13 cellular contexts compared by ENCODE assay signal in the genomic region with DNA sequence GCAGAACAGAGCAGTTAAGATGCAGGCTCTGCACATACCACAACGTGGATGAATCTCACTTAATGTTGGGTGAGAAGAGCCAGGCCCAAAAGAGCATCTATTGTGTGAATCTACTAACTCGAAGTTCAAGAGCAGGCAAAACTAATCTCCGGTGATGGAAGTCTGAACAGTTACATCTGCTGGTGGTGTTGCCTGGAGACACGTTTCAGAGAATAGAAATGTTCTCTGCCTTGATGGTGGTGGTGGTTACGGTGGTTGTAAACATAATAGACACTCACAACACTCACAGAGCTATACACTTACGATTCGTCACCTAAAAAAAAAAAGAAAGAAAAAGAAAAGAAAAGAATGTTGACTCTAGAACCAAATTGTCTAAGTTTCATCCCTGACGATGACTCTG.
A peak's percentile ranks its signal among the peaks of the same experiment; 100 is the strongest.
DNase-seq lines count a peak whose midpoint lies in the region; ATAC-seq and TF ChIP-seq lines count a peak whose summit lies in the region.
"Had no signal": no experiment of that assay in that cellular context is flagged by ENCODE, and none has a peak within 500 bp of the region (broad histone marks: within the 10 kb centered on the region; RNA-seq: fewer than 3 reads in every experiment).

No MANE protein-coding gene starts in this region.

- H3K27me3 ChIP-seq in upper lobe of left lung (no peaks in the 10 kb centered on the region), ovary (no peaks in the 10 kb centered on the region)
- H3K27me3 ChIP-seq: uterus had no signal

- H3K27me3 Mint-ChIP-seq in activated naive CD4-positive, alpha-beta T cell treated with anti-CD3 and anti-CD28 coated beads, Interleukin-2, amount 10 ng/mL, durations not matched to agents 7 days and 5 days = peaks cover 20% of the 10 kb centered on the region
- H3K27me3 Mint-ChIP-seq in activated naive CD8-positive, alpha-beta T cell treated with anti-CD3 and anti-CD28 coated beads for 36 hours = no peaks in the 10 kb centered on the region

- H3K27ac ChIP-seq in upper lobe of left lung (peak overlapping the region; percentile 52 to 82 (median 68)), ovary (no peak overlapping the region)
- H3K27ac ChIP-seq: uterus had no signal

- peaks cover 15% of the 10 kb centered on the region for H3K36me3 Mint-ChIP-seq in activated naive CD4-positive, alpha-beta T cell treated with anti-CD3 and anti-CD28 coated beads, Interleukin-2, amount 10 ng/mL, durations not matched to agents 7 days and 5 days
- peaks cover 26% of the 10 kb centered on the region for H3K36me3 Mint-ChIP-seq in activated naive CD8-positive, alpha-beta T cell treated with anti-CD3 and anti-CD28 coated beads for 36 hours

- TF ChIP-seq EP300 in upper lobe of left lung (IDR thresholded peaks at IDR 0.05) = no peak
- TF ChIP-seq EP300 in ovary (IDR thresholded peaks at IDR 0.05) = no peak

- 64 to 75% methylated on average over 7 to 8 of the region's 8 CpGs for WGBS in upper lobe of left lung, 2 donors
- 62 to 66% (median 66%) methylated on average over 8 of the region's 8 CpGs for WGBS in ovary, 3 donors

- DNase-seq in activated naive CD4-positive, alpha-beta T cell treated with anti-CD3 and anti-CD28 coated beads, Interleukin-2, amount 10 ng/mL, durations not matched to agents 7 days and 5 days = peak; percentile 34
- no peak for DNase-seq in activated naive CD4-positive, alpha-beta T cell treated with Interleukin-2 at 50 U/mL for 16 hours
- no peak for DNase-seq in activated naive CD8-positive, alpha-beta T cell treated with anti-CD3 and anti-CD28 coated beads for 36 hours
- no peak for DNase-seq in upper lobe of left lung
- no peak for DNase-seq in erythroblast (lab: John Stamatoyannopoulos, UW)
- DNase-seq in ovary = no peak
- DNase-seq: glutamatergic neuron; H7; PC-3; stimulated activated CD4-positive, alpha-beta T cell treated with anti-CD3 and anti-CD28 coated beads, Interleukin-12 subunit alpha, Interleukin-12 subunit beta, amount 100 ng/mL, for 4 hours; uterus had no signal

- no peak overlapping the region for H3K4me3 Mint-ChIP-seq in activated naive CD4-positive, alpha-beta T cell treated with anti-CD3 and anti-CD28 coated beads, Interleukin-2, amount 10 ng/mL, durations not matched to agents 7 days and 5 days
- H3K4me3 Mint-ChIP-seq in activated naive CD8-positive, alpha-beta T cell treated with anti-CD3 and anti-CD28 coated beads for 36 hours = peak overlapping the region; percentile 32

- H3K36me3 ChIP-seq in upper lobe of left lung = no peaks in the 10 kb centered on the region
- no peaks in the 10 kb centered on the region for H3K36me3 ChIP-seq in ovary
- H3K36me3 ChIP-seq: uterus had no signal

- H3K9me3 ChIP-seq in upper lobe of left lung (no peaks in the 10 kb centered on the region), ovary (no peaks in the 10 kb centered on the region)
- H3K9me3 ChIP-seq: uterus had no signal

- TF ChIP-seq CTCF in upper lobe of left lung (IDR thresholded peaks at IDR 0.05) (no peak), ovary (IDR thresholded peaks at IDR 0.05) (no peak)

- no peak for TF ChIP-seq POLR2A in upper lobe of left lung (IDR thresholded peaks at IDR 0.05)
- TF ChIP-seq POLR2A in erythroblast (IDR thresholded peaks at IDR 0.05; ENCODE audit: low read length) = no peak
- no peak for TF ChIP-seq POLR2A in ovary (IDR thresholded peaks at IDR 0.05)

- peaks cover 14% of the 10 kb centered on the region for H3K9me3 Mint-ChIP-seq in activated naive CD4-positive, alpha-beta T cell treated with anti-CD3 and anti-CD28 coated beads, Interleukin-2, amount 10 ng/mL, durations not matched to agents 7 days and 5 days
- H3K9me3 Mint-ChIP-seq in activated naive CD8-positive, alpha-beta T cell treated with anti-CD3 and anti-CD28 coated beads for 36 hours = peaks cover 7% of the 10 kb centered on the region

- H3K4me3 ChIP-seq in upper lobe of left lung = no peak overlapping the region
- no peak overlapping the region for H3K4me3 ChIP-seq in ovary
- H3K4me3 ChIP-seq: uterus had no signal

- H3K4me1 ChIP-seq in upper lobe of left lung (peaks cover 10 to 32% (median 21%) of the 10 kb centered on the region in 4 donors), ovary (ENCODE audit: insufficient read depth) (peaks cover 2% of the 10 kb centered on the region)
- H3K4me1 ChIP-seq: uterus had no signal

- peak; percentile 6 for ATAC-seq in HG03064 (IDR thresholded peaks at IDR 0.05; ENCODE audit: low read depth, unreplicated experiment)
- no peak for ATAC-seq in upper lobe of left lung (ENCODE audit: low FRiP score in 2 of 2)
- ATAC-seq in HG03565 (IDR thresholded peaks at IDR 0.05; ENCODE audit: unreplicated experiment) = no peak
- ATAC-seq: PC-3 had no signal

- CTCF ChIA-PET in activated naive CD4-positive, alpha-beta T cell treated with anti-CD3 and anti-CD28 coated beads, Interleukin-2, amount 10 ng/mL, durations not matched to agents 7 days and 5 days (lab: Charles Lee) = interaction anchor here (3.4 kb wide), 1 partner anchor 43 kb away, joined by 23 read pairs; no protein-coding TSS in a partner anchor

- peak overlapping the region; percentile 86 for H3K27ac Mint-ChIP-seq in activated naive CD4-positive, alpha-beta T cell treated with anti-CD3 and anti-CD28 coated beads, Interleukin-2, amount 10 ng/mL, durations not matched to agents 7 days and 5 days
- H3K27ac Mint-ChIP-seq in activated naive CD8-positive, alpha-beta T cell treated with anti-CD3 and anti-CD28 coated beads for 36 hours = peak overlapping the region; percentile 84

- intact Hi-C loops in ovary (cut with DNase I) = no loop called here

- peaks cover 72% of the 10 kb centered on the region for H3K4me1 Mint-ChIP-seq in activated naive CD4-positive, alpha-beta T cell treated with anti-CD3 and anti-CD28 coated beads, Interleukin-2, amount 10 ng/mL, durations not matched to agents 7 days and 5 days
- H3K4me1 Mint-ChIP-seq in activated naive CD8-positive, alpha-beta T cell treated with anti-CD3 and anti-CD28 coated beads for 36 hours = peaks cover 63% of the 10 kb centered on the region

Comparison
In these comparisons a context has a peak if more than half of its experiments do, and no peak if none do; other contexts are left out.
1. H3K27ac ChIP-seq: peak in upper lobe of left lung (4 of 4); none in ovary (0 of 2).